9 cellular contexts compared by ENCODE assay signal in genomic region chr15:60326824-60327654, GRCh38.
DNase-seq lines count a peak whose midpoint lies in the region; ATAC-seq and TF ChIP-seq lines count a peak whose summit lies in the region.
"Had no signal": no experiment of that assay in that cellular context is flagged by ENCODE, and none has a peak within 500 bp of the region (broad histone marks: within the 10 kb centered on the region; RNA-seq: fewer than 3 reads in every experiment).

No MANE protein-coding gene starts in this region.

- H3K27ac ChIP-seq in dorsolateral prefrontal cortex, result no peak overlapping the region

- ATAC-seq in HG03025 (IDR thresholded peaks at IDR 0.05; ENCODE audit: low FRiP score, unreplicated experiment) (no peak), HG03354 (IDR thresholded peaks at IDR 0.05; ENCODE audit: poor library complexity, severe bottlenecking, unreplicated experiment) (no peak)

- H3K4me3 ChIP-seq in LNCaP clone FGC (ENCODE audit: low read depth, low read length) (no peak overlapping the region), dorsolateral prefrontal cortex (no peak overlapping the region)

- DNase-seq in activated CD4-positive, alpha-beta T cell treated with anti-CD3 and anti-CD28 coated beads for 4 hours, result peak; percentile 7 to 29
- DNase-seq in activated CD4-positive, alpha-beta T cell treated with anti-CD3 and anti-CD28 coated beads for 1 hour, result no peak
- peak; percentile 26 for DNase-seq in LNCaP clone FGC (ENCODE audit: low read depth)
- DNase-seq in SHP77 treated with DMSO at 0.1 percent for 48 hours (lab: John Stamatoyannopoulos, UW), result peak; percentile 21
- peak in 2 of 10 donors; percentile 6 to 16 for DNase-seq in dorsolateral prefrontal cortex
- DNase-seq in mucosa of gallbladder (ENCODE audit: low spot score), result peak; percentile 17
- DNase-seq: stimulated activated naive B cell treated with anti-CD40 and anti-IgM and Interleukin-4, amounts not matched to agents 10 μg/mL and 1 μg/mL and 100 μg/mL, for 72 hours had no signal

- peaks cover 0 to 73% (median 39%) of the 10 kb centered on the region in 45 donors for H3K27me3 ChIP-seq in dorsolateral prefrontal cortex

- TF ChIP-seq CTCF in LNCaP clone FGC (IDR thresholded peaks at IDR 0.05; ENCODE audit: control insufficient read depth, extremely low read depth, insufficient read depth) (peak; percentile 73), dorsolateral prefrontal cortex (IDR thresholded peaks at IDR 0.05 in 54 of 56, conservative IDR thresholded peaks at IDR 0.05 in 2 of 56; ENCODE audit: low read depth in 1 of 56, partially characterized antibody in 56 of 56) (peak; percentile 52 to 94 (median 85))

- intact Hi-C loops in dorsolateral prefrontal cortex (cut with DNase I), result loop anchor here (2.0 to 10.0 kb wide), 2 partner anchors 602 to 636 kb away; no protein-coding TSS in a partner anchor
